21 cellular contexts compared by ENCODE assay signal in genomic region chr12:34602213-34602940, GRCh38.
"Had no signal": no experiment of that assay in that cellular context is flagged by ENCODE, and none has a peak within 500 bp of the region (broad histone marks: within the 10 kb centered on the region; RNA-seq: fewer than 3 reads in every experiment).

No MANE protein-coding gene starts in this region.

- H3K36me3 ChIP-seq: left ventricle myocardium inferior, prostate gland, right atrium auricular region had no signal

- H3K4me3 Mint-ChIP-seq: activated CD8-positive, alpha-beta T cell treated with anti-CD3 and anti-CD28 coated beads for 36 hours; activated naive CD8-positive, alpha-beta T cell; activated T-cell treated with anti-CD3 and anti-CD28 coated beads, Interleukin-2, amount 50 U/mL, for 4 hours; memory B cell; neural crest cell; stimulated activated naive CD8-positive, alpha-beta T cell treated with anti-CD3 and anti-CD28 coated beads, Interleukin-15, amount 100 ng/mL, for 72 hours; T-helper 2 cell treated with Interferon-gamma antibody and Interleukin-4, amounts not matched to agents 5 μg/mL and 100 μg/mL, for 36 hours had no signal

- H3K27me3 ChIP-seq: hepatocyte, right atrium auricular region had no signal

- H3K27ac Mint-ChIP-seq: activated CD8-positive, alpha-beta T cell treated with anti-CD3 and anti-CD28 coated beads for 36 hours; activated naive CD8-positive, alpha-beta T cell; memory B cell; stimulated activated naive CD8-positive, alpha-beta T cell treated with anti-CD3 and anti-CD28 coated beads, Interleukin-15, amount 100 ng/mL, for 72 hours; T-helper 2 cell treated with Interferon-gamma antibody and Interleukin-4, amounts not matched to agents 5 μg/mL and 100 μg/mL, for 36 hours had no signal

- H3K27ac ChIP-seq: hepatocyte, left ventricle myocardium inferior, prostate gland, right atrium auricular region, skin epidermis had no signal

- H3K4me1 ChIP-seq: left ventricle myocardium inferior, prostate gland, right atrium auricular region had no signal

- ATAC-seq: activated CD8-positive, alpha-beta T cell treated with anti-CD3 and anti-CD28 coated beads for 36 hours; activated T-cell treated with anti-CD3 and anti-CD28 coated beads, Interleukin-2, amount 50 U/mL, for 4 hours; mucosa of descending colon; stimulated activated naive CD8-positive, alpha-beta T cell treated with anti-CD3 and anti-CD28 coated beads, Interleukin-15, amount 100 ng/mL, for 72 hours had no signal

- H3K4me3 ChIP-seq: hepatocyte, left ventricle myocardium inferior, mucosa of descending colon, prostate gland, right atrium auricular region, skin epidermis had no signal

- DNase-seq: activated CD4-positive, alpha-beta T cell treated with anti-CD3 and anti-CD28 coated beads for 4 hours; activated CD8-positive, alpha-beta T cell treated with anti-CD3 and anti-CD28 coated beads for 36 hours; activated gamma-delta T cell; activated T-cell treated with anti-CD3 and anti-CD28 coated beads, Interleukin-2, amount 50 U/mL, for 4 hours; foreskin fibroblast; islet precursor cell; left ventricle myocardium inferior; naive B cell; stimulated activated CD4-positive, alpha-beta T cell treated with anti-CD3 and anti-CD28 coated beads, Interleukin-15, amount 100 ng/mL, for 24 hours; stimulated activated CD4-positive, alpha-beta T cell treated with anti-CD3 and anti-CD28 coated beads, Interleukin-2, amount 100 ng/mL, for 48 hours; stimulated activated naive CD8-positive, alpha-beta T cell treated with anti-CD3 and anti-CD28 coated beads, Interleukin-15, amount 100 ng/mL, for 72 hours; trophoblast cell had no signal

- H3K36me3 Mint-ChIP-seq: activated naive CD8-positive, alpha-beta T cell had no signal

- H3K4me1 Mint-ChIP-seq: memory B cell; naive B cell; neural crest cell; stimulated activated naive CD8-positive, alpha-beta T cell treated with anti-CD3 and anti-CD28 coated beads, Interleukin-15, amount 100 ng/mL, for 72 hours had no signal

- H3K9me3 ChIP-seq: prostate gland had no signal

- H3K27me3 Mint-ChIP-seq: activated CD8-positive, alpha-beta T cell treated with anti-CD3 and anti-CD28 coated beads for 36 hours; activated naive CD8-positive, alpha-beta T cell; memory B cell; naive B cell; stimulated activated naive CD8-positive, alpha-beta T cell treated with anti-CD3 and anti-CD28 coated beads, Interleukin-15, amount 100 ng/mL, for 72 hours had no signal

- H3K9me3 Mint-ChIP-seq: neural crest cell had no signal
